8 cellular contexts compared by ENCODE assay signal in the genomic region with DNA sequence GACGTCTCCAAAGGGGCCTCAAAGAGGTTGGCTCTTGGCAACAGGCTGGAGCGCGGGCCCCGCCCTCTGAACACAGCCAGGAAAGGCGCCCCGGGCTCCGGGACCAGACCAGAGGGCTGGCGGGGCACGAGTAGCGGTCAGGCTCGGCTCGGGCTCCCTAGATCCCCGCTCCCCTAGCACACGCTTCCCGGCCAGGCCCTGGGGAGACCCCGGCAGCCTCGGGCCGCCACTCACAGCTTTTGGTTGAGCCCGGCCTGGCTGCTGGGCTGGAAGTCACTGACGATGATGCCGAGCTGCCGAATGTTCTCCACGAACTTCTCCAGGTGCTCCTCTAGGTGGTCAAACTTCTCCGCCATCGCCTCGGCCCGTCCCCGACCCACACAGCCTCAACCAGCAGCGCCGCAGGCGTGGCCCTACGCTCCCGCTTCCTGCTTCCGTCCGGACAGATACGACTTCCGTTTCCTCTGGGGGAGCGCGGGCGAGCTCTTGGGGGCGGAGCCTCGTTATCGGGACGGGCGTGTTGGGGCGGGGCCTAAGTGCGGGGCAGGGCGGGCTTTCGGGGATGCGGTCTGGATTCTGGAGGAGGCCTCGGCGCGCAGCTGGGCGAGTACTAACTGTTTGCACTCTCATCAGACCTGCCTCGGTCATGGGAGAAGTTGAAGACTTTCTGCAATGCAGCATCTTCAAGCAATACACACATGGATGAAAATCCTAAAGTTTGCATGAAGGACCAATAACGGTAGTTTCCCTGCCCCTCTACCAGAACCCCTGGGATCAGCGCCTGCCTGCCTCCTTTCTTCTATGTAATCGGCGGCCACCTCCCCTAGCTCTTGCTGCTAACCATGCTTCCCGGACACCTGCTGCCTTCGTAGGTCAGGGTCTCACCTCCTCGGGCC. TPM values are rescaled to one million over a fixed set of nuclear protein-coding genes. Genes with fewer than 3 reads are reported as not detected.
A peak's percentile ranks its signal among the peaks of the same experiment; 100 is the strongest.
DNase-seq lines count a peak whose midpoint lies in the region; ATAC-seq and TF ChIP-seq lines count a peak whose summit lies in the region.

A gene with protein sequence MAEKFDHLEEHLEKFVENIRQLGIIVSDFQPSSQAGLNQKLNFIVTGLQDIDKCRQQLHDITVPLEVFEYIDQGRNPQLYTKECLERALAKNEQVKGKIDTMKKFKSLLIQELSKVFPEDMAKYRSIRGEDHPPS (minus strand): TSS at position 420 of the 896 bp plus-strand sequence. CDS start 64 bp downstream, at position 356.

- CTCF ChIA-PET in HEK293T (lab: Yijun Ruan, JAX), result interaction anchor here (0.6 kb wide), 1 partner anchor 335 kb away, joined by 3 read pairs; no protein-coding TSS in a partner anchor

- in situ Hi-C loops in SK-MEL-5 (cut with HindIII; ENCODE audit: low pct_unique_long_range_greater_than_20kb, low sequenced_read_pairs), result no loop called here

- H3K4me3 ChIP-seq in gastroesophageal sphincter, result peak within 1 kb of the TSS; percentile 86 to 96

- peak; percentile 99 for ATAC-seq in gastroesophageal sphincter

- peak within 1 kb of the TSS; percentile 79 to 92 (median 90) for H3K27ac ChIP-seq in gastroesophageal sphincter

- POLR2A ChIA-PET in HEK293T (lab: Yijun Ruan, JAX), result interaction anchor here (0.6 to 2.7 kb wide), 7 partner anchors 8 to 43 kb away, joined by 3 to 8 read pairs (median 4); no protein-coding TSS in a partner anchor

- WGBS in gastroesophageal sphincter (ENCODE audit: low coverage in 1 of 2), 2 donors, result 3 to 6% methylated on average over 9 to 15 of the region's 62 CpGs

- TF ChIP-seq POLR2A in gastroesophageal sphincter (IDR thresholded peaks at IDR 0.05), result peak; percentile 56 to 68

- DNase-seq in GF-D8 (lab: John Stamatoyannopoulos, UW) (peak; percentile 79), HEK293T (ENCODE audit: extremely low spot score) (peak; percentile 92), MV-4-11 (lab: John Stamatoyannopoulos, UW) (peak; percentile 90), SK-MEL-5 (ENCODE audit: low read depth, low spot score) (peak; percentile 97), non-pigmented ciliary epithelial cell (ENCODE audit: low read depth) (peak; percentile 63), superior temporal gyrus (ENCODE audit: extremely low spot score) (peak; percentile 88)
- peak; percentile 96 for DNase-seq in activated naive CD4-positive, alpha-beta T cell treated with Interleukin-2 at 50 U/mL for 16 hours

- no peaks in the 10 kb centered on the region for H3K27me3 ChIP-seq in gastroesophageal sphincter

- H3K4me1 ChIP-seq in gastroesophageal sphincter, result peaks cover 0 to 32% (median 7%) of the 10 kb centered on the region in 3 donors

- H3K9me3 ChIP-seq in gastroesophageal sphincter, result no peaks in the 10 kb centered on the region

- no peak for TF ChIP-seq EP300 in gastroesophageal sphincter (IDR thresholded peaks at IDR 0.05)

- peaks cover 0 to 36% of the 10 kb centered on the region in 2 donors for H3K36me3 ChIP-seq in gastroesophageal sphincter

- TF ChIP-seq CTCF in gastroesophageal sphincter (IDR thresholded peaks at IDR 0.05), result peak in 1 of 4 experiments; percentile 17

TF ChIP-seq in HEK293T, 16 proteins besides CTCF, POLR2A, EP300 and RAD21:
- TF ChIP-seq ELF4 (IDR thresholded peaks at IDR 0.05), result peak; percentile 57; the same call in 1 of the 2 replicates
- no peak for TF ChIP-seq TARDBP (IDR thresholded peaks at IDR 0.05)
- TF ChIP-seq ZNF384 (IDR thresholded peaks at IDR 0.05), result no peak
- no peak for TF ChIP-seq FOXK2 (IDR thresholded peaks at IDR 0.05)
- no peak for TF ChIP-seq CTBP1 (IDR thresholded peaks at IDR 0.05; ENCODE audit: borderline replicate concordance)
- TF ChIP-seq LEF1 (IDR thresholded peaks at IDR 0.05; ENCODE audit: borderline replicate concordance), result no peak
- peak; percentile 71 for TF ChIP-seq L3MBTL2 (conservative IDR thresholded peaks at IDR 0.05)

RNA-seq across cellular contexts. Expression of the gene that starts here (rescaled TPM):
- total RNA-seq in SK-MEL-5 (2014; rRNA removed; shearing (Covaris generic)), result 19.7 and 26.6 TPM in 2 replicates
- polyA plus RNA-seq in SK-MEL-5 (2015; cell fraction: cytosol; rRNA removed), result 62.7 and 70.8 TPM in 2 replicates
- 63.9 and 87.2 TPM in 2 replicates for polyA plus RNA-seq in SK-MEL-5 (2015; cell fraction: nucleus; rRNA removed)
- 10 to 100 TPM; 27.2 to 39.7 (median 34.0) TPM for total RNA-seq in gastroesophageal sphincter

Comparison
In these comparisons a context has a peak if more than half of its experiments do, and no peak if none do; other contexts are left out.
1. Peak in every context shown above with its lines: DNase-seq, ATAC-seq, H3K4me3 ChIP-seq and H3K27ac ChIP-seq.